14 cellular contexts compared by ENCODE assay signal in genomic region chr1:208476825-208477170, GRCh38.
DNase-seq lines count a peak whose midpoint lies in the region; ATAC-seq, FAIRE-seq and TF ChIP-seq lines count a peak whose summit lies in the region.
"Had no signal": no experiment of that assay in that cellular context is flagged by ENCODE, and none has a peak within 500 bp of the region (broad histone marks: within the 10 kb centered on the region; RNA-seq: fewer than 3 reads in every experiment).

No MANE protein-coding gene starts in this region.

- intact Hi-C loops in HepG2 (cut with micrococcal nuclease; ENCODE audit: unreplicated experiment), result no loop called here

- no peak overlapping the region for H2AK5ac ChIP-seq in mesendoderm (ENCODE audit: low read length)

- TF ChIP-seq RAD21 in liver (IDR thresholded peaks at IDR 0.05), result no peak
- no peak for TF ChIP-seq RAD21 in HepG2 (CRISPR knock-in tag; IDR thresholded peaks at IDR 0.05)

- peak overlapping the region; percentile 25 for H3K18ac ChIP-seq in mesendoderm (ENCODE audit: low read length)

- no TSS peak for BruUV-seq in HepG2 (replicated peaks; lab: Mats Ljungman, UMichigan)

- H3K4me1 ChIP-seq in liver (ENCODE audit: control insufficient read depth in 4 of 4, insufficient read depth in 4 of 4, low read length in 3 of 4) (no peaks in the 10 kb centered on the region), HepG2 (ENCODE audit: insufficient read depth, low read length) (no peaks in the 10 kb centered on the region), mesendoderm (ENCODE audit: control insufficient read depth, low read depth, low read length) (no peaks in the 10 kb centered on the region)

- H4K8ac ChIP-seq in mesendoderm (ENCODE audit: low read depth, low read length), result no peak overlapping the region

- POLR2A ChIA-PET in HepG2 (lab: Yijun Ruan, JAX), result no interaction called here

- no peak overlapping the region for H2AFZ ChIP-seq in HepG2 (ENCODE audit: low read length)

- no peak for DNase-seq in HepG2 (ENCODE audit: low spot score)
- DNase-seq in NCI-H510A treated with DMSO at 0.1 percent for 48 hours (lab: John Stamatoyannopoulos, UW), result peak; percentile 79
- DNase-seq in mesendoderm, result no peak
- DNase-seq in NCI-H526 treated with DMSO at 0.1 percent for 48 hours (lab: John Stamatoyannopoulos, UW), result no peak
- no peak for DNase-seq in GM19240 (ENCODE audit: insufficient read length, low spot score)
- DNase-seq in stimulated activated CD4-positive, alpha-beta T cell treated with anti-CD3 and anti-CD28 coated beads, Interleukin-4, amount 100 ng/mL, for 4 hours, result no peak
- DNase-seq: CD4-positive, alpha-beta memory T cell; midbrain; NCI-H2081 treated with DMSO at 0.1 percent for 48 hours had no signal

- H3K79me1 ChIP-seq in mesendoderm (ENCODE audit: low read length), result no peaks in the 10 kb centered on the region

- TF ChIP-seq CTCF in liver (IDR thresholded peaks at IDR 0.05; ENCODE audit: low read depth, low read length, missing input control) (no peak), HepG2 (CRISPR knock-in tag; IDR thresholded peaks at IDR 0.05) (no peak)

- no peak overlapping the region for H3K4me3 Mint-ChIP-seq in stimulated activated memory B cell treated with anti-CD40 and anti-IgM and Interleukin-4, amounts not matched to agents 10 μg/mL and 1 μg/mL and 100 μg/mL, for 72 hours
- H3K4me3 Mint-ChIP-seq: CD4-positive, alpha-beta memory T cell; T-helper 1 cell treated with Interleukin-12 subunit alpha and Interleukin-12 subunit beta and Interleukin-4 antibody, amounts not matched to agents 30 μg/mL and 1 μg/mL, for 36 hours had no signal

- H3K4me1 Mint-ChIP-seq in stimulated activated memory B cell treated with anti-CD40 and anti-IgM and Interleukin-4, amounts not matched to agents 10 μg/mL and 1 μg/mL and 100 μg/mL, for 72 hours, result no peaks in the 10 kb centered on the region
- H3K4me1 Mint-ChIP-seq: CD4-positive, alpha-beta memory T cell had no signal

- H3K27ac ChIP-seq in liver (ENCODE audit: low read depth in 1 of 2, low read length in 2 of 2), result no peak overlapping the region
- H3K27ac ChIP-seq in HepG2 (ENCODE audit: extremely low read length, insufficient read depth, low read length), result no peak overlapping the region
- no peak overlapping the region for H3K27ac ChIP-seq in mesendoderm (ENCODE audit: low read depth, low read length)
- H3K27ac ChIP-seq: neutrophil had no signal

- H3K4ac ChIP-seq in mesendoderm (ENCODE audit: low read depth, low read length), result no peak overlapping the region

- no peak overlapping the region for H2BK120ac ChIP-seq in mesendoderm (ENCODE audit: low read depth, low read length)

- H3K36me3 Mint-ChIP-seq in stimulated activated memory B cell treated with anti-CD40 and anti-IgM and Interleukin-4, amounts not matched to agents 10 μg/mL and 1 μg/mL and 100 μg/mL, for 72 hours, result no peaks in the 10 kb centered on the region
- H3K36me3 Mint-ChIP-seq: CD4-positive, alpha-beta memory T cell had no signal

- no peaks in the 10 kb centered on the region for H3K36me3 ChIP-seq in liver (ENCODE audit: control insufficient read depth in 4 of 4, insufficient read depth in 3 of 4, low read depth in 1 of 4, low read length in 3 of 4)
- H3K36me3 ChIP-seq in HepG2 (replicated peaks in 1 of 2; ENCODE audit: control insufficient read depth in 1 of 2, insufficient read depth in 2 of 2, low read length in 2 of 2), result no peaks in the 10 kb centered on the region
- no peaks in the 10 kb centered on the region for H3K36me3 ChIP-seq in mesendoderm (ENCODE audit: control insufficient read depth, insufficient read depth, low read length)
- H3K36me3 ChIP-seq: neutrophil had no signal

- H3K79me2 ChIP-seq in HepG2 (ENCODE audit: insufficient read depth, low read length) (no peaks in the 10 kb centered on the region), mesendoderm (ENCODE audit: control insufficient read depth, insufficient read depth, low read length) (no peaks in the 10 kb centered on the region)

- H2BK5ac ChIP-seq in mesendoderm (ENCODE audit: low read length), result no peak overlapping the region

- no peaks in the 10 kb centered on the region for H3K9me3 Mint-ChIP-seq in stimulated activated memory B cell treated with anti-CD40 and anti-IgM and Interleukin-4, amounts not matched to agents 10 μg/mL and 1 μg/mL and 100 μg/mL, for 72 hours
- H3K9me3 Mint-ChIP-seq: T-helper 1 cell treated with Interleukin-12 subunit alpha and Interleukin-12 subunit beta and Interleukin-4 antibody, amounts not matched to agents 30 μg/mL and 1 μg/mL, for 36 hours had no signal

- H3K27me3 ChIP-seq in liver (ENCODE audit: control insufficient read depth in 4 of 4, insufficient read depth in 4 of 4, low read length in 3 of 4) (no peaks in the 10 kb centered on the region), HepG2 (ENCODE audit: control insufficient read depth in 1 of 2, insufficient read depth in 2 of 2, low read length in 2 of 2) (no peaks in the 10 kb centered on the region), mesendoderm (ENCODE audit: insufficient read depth, low read length, poor library complexity) (no peaks in the 10 kb centered on the region)
- H3K27me3 ChIP-seq: neutrophil had no signal

- 46% methylated on average over 2 of the region's 2 CpGs for WGBS in liver
- WGBS in HepG2 (ENCODE audit: low lambda C conversion rate), result 38% methylated on average over 2 of the region's 2 CpGs
- WGBS in mesendoderm (ENCODE audit: extremely low coverage, insufficient coverage, low lambda C conversion rate), result no CpG with 5 or more reads among the region's 2 CpGs

- TF ChIP-seq EP300 in HepG2 (IDR thresholded peaks at IDR 0.05; ENCODE audit: low read depth in 2 of 2, low read length in 2 of 2), result no peak
- TF ChIP-seq EP300 in HepG2 (CRISPR knock-in tag; IDR thresholded peaks at IDR 0.05; ENCODE audit: borderline replicate concordance), result no peak

- H3K23ac ChIP-seq in mesendoderm (ENCODE audit: low read length), result no peak overlapping the region

- H3K9me3 ChIP-seq in liver (ENCODE audit: control insufficient read depth in 4 of 4, low read length in 3 of 4) (no peaks in the 10 kb centered on the region), HepG2 (ENCODE audit: low read length) (no peaks in the 10 kb centered on the region)
- H3K9me3 ChIP-seq: neutrophil had no signal

- H3K4me3 ChIP-seq in liver (ENCODE audit: low read depth in 1 of 3, low read length in 3 of 3), result no peak overlapping the region
- no peak overlapping the region for H3K4me3 ChIP-seq in HepG2 (replicated peaks in 1 of 3; ENCODE audit: insufficient read depth in 1 of 3, low read depth in 2 of 3, low read length in 3 of 3)
- no peak overlapping the region for H3K4me3 ChIP-seq in mesendoderm (ENCODE audit: low read length)

- CTCF ChIA-PET in HepG2 (lab: Yijun Ruan, JAX; ENCODE audit: low intra/inter-chr PET ratio, low total read pairs), result no interaction called here

- in situ Hi-C loops in HepG2 (cut with HindIII; ENCODE audit: extremely low pct_ligation_motif_present, low pct_unique_long_range_greater_than_20kb), result no loop called here

- H3K56ac ChIP-seq in mesendoderm (ENCODE audit: low read length), result no peak overlapping the region

- no peak for TF ChIP-seq POLR2A in HepG2 (IDR thresholded peaks at IDR 0.05; ENCODE audit: insufficient read depth in 1 of 2, low read depth in 2 of 2, low read length in 2 of 2)

- no peaks in the 10 kb centered on the region for H3K27me3 Mint-ChIP-seq in stimulated activated memory B cell treated with anti-CD40 and anti-IgM and Interleukin-4, amounts not matched to agents 10 μg/mL and 1 μg/mL and 100 μg/mL, for 72 hours

- no peaks in the 10 kb centered on the region for H4K20me1 ChIP-seq in HepG2 (ENCODE audit: insufficient read depth, low read length)

- ATAC-seq in HepG2, result no peak
- ATAC-seq in stimulated activated memory B cell treated with anti-CD40 and anti-IgM and Interleukin-4, amounts not matched to agents 10 μg/mL and 1 μg/mL and 100 μg/mL, for 72 hours, result no peak
- ATAC-seq: activated CD4-positive, CD25-positive, alpha-beta regulatory T cell treated with anti-CD3 and anti-CD28 coated beads, Interleukin-2, amount 50 U/mL, for 24 hours had no signal

- no peak overlapping the region for H3K27ac Mint-ChIP-seq in stimulated activated memory B cell treated with anti-CD40 and anti-IgM and Interleukin-4, amounts not matched to agents 10 μg/mL and 1 μg/mL and 100 μg/mL, for 72 hours
- H3K27ac Mint-ChIP-seq: T-helper 1 cell treated with Interleukin-12 subunit alpha and Interleukin-12 subunit beta and Interleukin-4 antibody, amounts not matched to agents 30 μg/mL and 1 μg/mL, for 36 hours had no signal

- H3K9ac ChIP-seq in liver (ENCODE audit: low read depth in 1 of 2, low read length in 2 of 2), result no peak overlapping the region
- no peak overlapping the region for H3K9ac ChIP-seq in HepG2 (ENCODE audit: insufficient read depth, low read depth, low read length)
- H3K9ac ChIP-seq in mesendoderm (ENCODE audit: low read length), result no peak overlapping the region

- no peak overlapping the region for H2BK15ac ChIP-seq in mesendoderm (replicated peaks; ENCODE audit: low read depth)

- no peak overlapping the region for H4K5ac ChIP-seq in mesendoderm (ENCODE audit: low read length)

- no peak overlapping the region for H3K4me2 ChIP-seq in HepG2 (ENCODE audit: low read depth, low read length)
- H3K4me2 ChIP-seq in mesendoderm (ENCODE audit: low read length), result no peak overlapping the region

- FAIRE-seq in HepG2 (lab: Jason Lieb, UNC), result no peak

TF ChIP-seq in HepG2, 621 proteins besides CTCF, POLR2A, EP300 and RAD21:
- no peak for TF ChIP-seq ZBTB38 (CRISPR knock-in tag; IDR thresholded peaks at IDR 0.05)
- TF ChIP-seq ZBTB44 (CRISPR knock-in tag; IDR thresholded peaks at IDR 0.05), result no peak
- TF ChIP-seq RAD51 (IDR thresholded peaks at IDR 0.05; ENCODE audit: borderline replicate concordance), result no peak
TF ChIP-seq in HepG2: peak in this region for 0.
